11 cellular contexts compared by ENCODE assay signal in the genomic region with DNA sequence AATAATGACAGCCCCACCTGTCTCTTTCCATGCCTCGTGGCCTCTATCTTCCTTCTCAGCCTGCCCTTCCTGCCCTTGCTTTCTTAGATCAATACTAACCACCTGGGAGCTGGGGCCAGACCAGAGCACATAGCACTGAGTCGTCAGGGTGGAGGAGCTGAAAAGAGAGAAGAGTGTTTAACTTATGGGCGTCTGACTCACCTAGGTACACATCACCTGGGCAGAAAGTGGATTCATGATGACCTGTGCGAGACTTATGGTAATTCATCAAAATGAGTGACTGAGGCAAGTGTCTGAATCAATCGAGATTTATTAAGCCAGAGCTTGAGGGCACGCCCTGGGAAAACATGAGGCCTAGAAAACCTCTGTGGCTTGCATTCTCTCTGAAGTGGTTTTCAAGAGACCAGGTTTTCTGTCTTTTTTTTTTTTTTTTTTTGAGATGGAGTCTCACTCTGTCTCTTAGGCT. TPM values are rescaled to one million over a fixed set of nuclear protein-coding genes. Genes with fewer than 3 reads are reported as not detected.
DNase-seq lines count a peak whose midpoint lies in the region; ATAC-seq, FAIRE-seq and TF ChIP-seq lines count a peak whose summit lies in the region.
"Had no signal": no experiment of that assay in that cellular context is flagged by ENCODE, and none has a peak within 500 bp of the region (broad histone marks: within the 10 kb centered on the region; RNA-seq: fewer than 3 reads in every experiment).

No MANE protein-coding gene starts in this region.

- WGBS in suprapubic skin, result 48% methylated on average over 6 of the region's 6 CpGs

- H3K9me3 Mint-ChIP-seq in activated CD8-positive, alpha-beta memory T cell treated with anti-CD3 and anti-CD28 coated beads, Interleukin-2, amount 10 ng/mL, durations not matched to agents 7 days and 5 days (ENCODE audit: low read depth), result no peaks in the 10 kb centered on the region

- H3K4me1 ChIP-seq in suprapubic skin, result peaks cover 6% of the 10 kb centered on the region

- peak; percentile 86 for DNase-seq in NCI-H1092 treated with DMSO at 0.1 percent for 48 hours (lab: John Stamatoyannopoulos, UW)
- DNase-seq in NCI-H1092 (lab: John Stamatoyannopoulos, UW), result no peak
- DNase-seq in activated CD8-positive, alpha-beta memory T cell treated with anti-CD3 and anti-CD28 coated beads, Interleukin-2, amount 10 ng/mL, durations not matched to agents 7 days and 5 days, result peak; percentile 46
- no peak for DNase-seq in suprapubic skin (ENCODE audit: low spot score in 2 of 2)
- DNase-seq in GM19240 (ENCODE audit: insufficient read length, low spot score), result no peak

- H3K36me3 ChIP-seq in suprapubic skin, result no peaks in the 10 kb centered on the region

- peak; percentile 47 for ATAC-seq in activated CD8-positive, alpha-beta memory T cell treated with anti-CD3 and anti-CD28 coated beads, Interleukin-2, amount 10 ng/mL, durations not matched to agents 7 days and 5 days
- ATAC-seq in HG03439 (IDR thresholded peaks at IDR 0.05; ENCODE audit: unreplicated experiment) (no peak), GM19395 (IDR thresholded peaks at IDR 0.05; ENCODE audit: unreplicated experiment) (no peak)

- H3K36me3 Mint-ChIP-seq in activated CD8-positive, alpha-beta memory T cell treated with anti-CD3 and anti-CD28 coated beads, Interleukin-2, amount 10 ng/mL, durations not matched to agents 7 days and 5 days, result no peaks in the 10 kb centered on the region

- H3K9me3 ChIP-seq in suprapubic skin, result no peaks in the 10 kb centered on the region

- H3K4me3 Mint-ChIP-seq in activated CD8-positive, alpha-beta memory T cell treated with anti-CD3 and anti-CD28 coated beads, Interleukin-2, amount 10 ng/mL, durations not matched to agents 7 days and 5 days, result no peak overlapping the region
- H3K4me3 Mint-ChIP-seq: neural crest cell had no signal

- peaks cover 72% of the 10 kb centered on the region for H3K27me3 Mint-ChIP-seq in activated CD8-positive, alpha-beta memory T cell treated with anti-CD3 and anti-CD28 coated beads, Interleukin-2, amount 10 ng/mL, durations not matched to agents 7 days and 5 days

- no peak for TF ChIP-seq CTCF in suprapubic skin (IDR thresholded peaks at IDR 0.05)

- TF ChIP-seq POLR2A in suprapubic skin (IDR thresholded peaks at IDR 0.05), result no peak

- no peak overlapping the region for H3K27ac Mint-ChIP-seq in activated CD8-positive, alpha-beta memory T cell treated with anti-CD3 and anti-CD28 coated beads, Interleukin-2, amount 10 ng/mL, durations not matched to agents 7 days and 5 days

- CTCF ChIA-PET in activated CD8-positive, alpha-beta memory T cell treated with anti-CD3 and anti-CD28 coated beads, Interleukin-2, amount 10 ng/mL, durations not matched to agents 7 days and 5 days (lab: Charles Lee), result interaction anchor here (0.6 to 6.6 kb wide), 5 partner anchors 11 to 77 kb away, joined by 3 to 71 read pairs (median 17); partner anchors contain the start of gene CEACAM6

- peaks cover 23% of the 10 kb centered on the region for H3K4me1 Mint-ChIP-seq in activated CD8-positive, alpha-beta memory T cell treated with anti-CD3 and anti-CD28 coated beads, Interleukin-2, amount 10 ng/mL, durations not matched to agents 7 days and 5 days
- H3K4me1 Mint-ChIP-seq: neural crest cell had no signal

- peak; percentile 76 for FAIRE-seq in islet of Langerhans (lab: Jason Lieb, UNC)

- no peak for TF ChIP-seq EP300 in suprapubic skin (IDR thresholded peaks at IDR 0.05)

- H3K27ac ChIP-seq in suprapubic skin, result peak overlapping the region; percentile 70

- peaks cover 10% of the 10 kb centered on the region for H3K27me3 ChIP-seq in suprapubic skin

- no peak overlapping the region for H3K4me3 ChIP-seq in suprapubic skin

RNA-seq across cellular contexts. Expression of gene CEACAM6, which starts 19.2 kb away (rescaled TPM):
- not detected for total RNA-seq in activated CD8-positive, alpha-beta memory T cell treated with anti-CD3 and anti-CD28 coated beads, Interleukin-2, amount 10 ng/mL, durations not matched to agents 7 days and 5 days
- 10 to 100 TPM in 3 of 4 donors, 1 to 10 TPM in 1; 6.0 to 26.2 (median 16.8) TPM for total RNA-seq in suprapubic skin
- total RNA-seq: A172, HT1080, neural crest cell had no signal

RNA-seq across cellular contexts. Expression of gene CEACAM3, which starts 21.8 kb away (rescaled TPM):
- total RNA-seq in activated CD8-positive, alpha-beta memory T cell treated with anti-CD3 and anti-CD28 coated beads, Interleukin-2, amount 10 ng/mL, durations not matched to agents 7 days and 5 days, result not detected
- under 1 TPM in 1 of 4 donors, not detected in 3; 0.64 TPM for total RNA-seq in suprapubic skin
- total RNA-seq: A172, HT1080, neural crest cell had no signal

Comparison
In these comparisons a context has a peak if more than half of its experiments do, and no peak if none do; other contexts are left out.
1. DNase-seq: peak in NCI-H1092 treated with DMSO at 0.1 percent for 48 hours (single experiment) and activated CD8-positive, alpha-beta memory T cell treated with anti-CD3 and anti-CD28 coated beads, Interleukin-2, amount 10 ng/mL, durations not matched to agents 7 days and 5 days (single experiment); none in NCI-H1092 (single experiment), suprapubic skin (0 of 2) and GM19240 (single experiment).
2. RNA of gene CEACAM6, which starts 19.2 kb away (total RNA-seq): 6.0 to 26.2 TPM in suprapubic skin; not detected in activated CD8-positive, alpha-beta memory T cell treated with anti-CD3 and anti-CD28 coated beads, Interleukin-2, amount 10 ng/mL, durations not matched to agents 7 days and 5 days; every median in the first group is over 4 times any median in the second.